Comparison of ENCODE assay signal across 17 cellular contexts in the genomic region with DNA sequence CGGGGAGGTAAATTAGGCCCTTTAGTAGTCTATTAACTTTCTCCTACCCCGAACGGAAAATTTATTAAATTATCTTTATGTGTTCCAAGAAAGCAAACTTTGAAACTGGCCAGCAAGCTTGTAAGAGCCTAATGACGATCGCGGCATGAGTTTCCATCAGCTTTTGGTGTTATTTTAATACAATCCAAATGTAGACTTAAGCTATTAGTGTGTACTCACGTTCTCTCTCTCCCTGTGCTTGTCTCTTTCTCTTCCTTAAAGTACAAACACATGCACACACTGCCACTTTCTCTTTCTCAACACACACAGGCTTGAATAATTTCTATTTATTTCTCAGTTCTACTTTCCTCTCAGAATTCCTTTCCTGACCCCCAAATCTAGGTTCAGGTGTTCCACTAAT.
A peak's percentile ranks its signal among the peaks of the same experiment; 100 is the strongest.
DNase-seq lines count a peak whose midpoint lies in the region; ATAC-seq, FAIRE-seq and TF ChIP-seq lines count a peak whose summit lies in the region.
"Had no signal": no experiment of that assay in that cellular context is flagged by ENCODE, and none has a peak within 500 bp of the region (broad histone marks: within the 10 kb centered on the region; RNA-seq: fewer than 3 reads in every experiment).

No MANE protein-coding gene starts in this region.

- H3K9me2 ChIP-seq in PC-3 (replicated peaks; ENCODE audit: low read length), result no peaks in the 10 kb centered on the region

- H4K20me1 ChIP-seq in PC-3 (ENCODE audit: low read length), result no peaks in the 10 kb centered on the region
- H4K20me1 ChIP-seq in fibroblast of lung (ENCODE audit: control insufficient read depth, extremely low read depth, insufficient read depth, low read length), result no peaks in the 10 kb centered on the region

- H3K9me3 ChIP-seq in PC-3 (ENCODE audit: low read length) (no peaks in the 10 kb centered on the region), fibroblast of lung (ENCODE audit: control insufficient read depth, insufficient read depth, low read depth, low read length) (no peaks in the 10 kb centered on the region)

- TF ChIP-seq POLR2A in GM12891 (IDR thresholded peaks at IDR 0.05; ENCODE audit: low read depth, low read length), result no peak

- H3K79me2 ChIP-seq in PC-3 (ENCODE audit: low read length), result no peaks in the 10 kb centered on the region
- no peaks in the 10 kb centered on the region for H3K79me2 ChIP-seq in fibroblast of lung (ENCODE audit: control insufficient read depth, insufficient read depth, low read length)

- H3K4me2 ChIP-seq in PC-3 (ENCODE audit: low read length) (peak overlapping the region; percentile 5; the same call in 1 of the 2 replicates), fibroblast of lung (ENCODE audit: extremely low read depth, insufficient read depth, low read length) (no peak overlapping the region)

- H2AFZ ChIP-seq in PC-3 (ENCODE audit: low read length) (no peak overlapping the region), fibroblast of lung (ENCODE audit: low read length) (no peak overlapping the region)

- no peaks in the 10 kb centered on the region for H3K27me3 ChIP-seq in PC-3 (ENCODE audit: low read length)
- H3K27me3 ChIP-seq in fibroblast of lung (ENCODE audit: control insufficient read depth, insufficient read depth, low read length), result no peaks in the 10 kb centered on the region

- POLR2A ChIA-PET in PC-3 (lab: Charles Lee; ENCODE audit: unreplicated experiment), result no interaction called here

- intact Hi-C loops in PC-3 (cut with micrococcal nuclease) (no loop called here), sciatic nerve (cut with DNase I) (no loop called here)

- H3K9me3 Mint-ChIP-seq in glutamatergic neuron (ENCODE audit: unreplicated experiment), result no peaks in the 10 kb centered on the region
- H3K9me3 Mint-ChIP-seq in activated T-helper 17 cell treated with anti-CD3 and anti-CD28 coated beads, Interleukin-2, amount 50 U/mL, for 72 hours, result peaks cover 4% of the 10 kb centered on the region
- H3K9me3 Mint-ChIP-seq: activated CD4-positive, alpha-beta T cell treated with anti-CD3 and anti-CD28 coated beads, Interleukin-2, amount 10 ng/mL, durations not matched to agents 24 days and 14 days had no signal

- FAIRE-seq in GM12891 (lab: Jason Lieb, UNC), result no peak
- FAIRE-seq: GM19239 had no signal

- no peaks in the 10 kb centered on the region for H3F3A ChIP-seq in PC-3 (ENCODE audit: low read length, unreplicated experiment)

- H3K4me1 ChIP-seq in PC-3 (ENCODE audit: insufficient read depth, low read length) (peaks cover 9% of the 10 kb centered on the region; the same call in 1 of the 2 replicates), fibroblast of lung (ENCODE audit: control insufficient read depth, extremely low read depth, insufficient read depth, low read length) (no peaks in the 10 kb centered on the region)

- CTCF ChIA-PET in PC-3 (lab: Charles Lee), result no interaction called here

- no peaks in the 10 kb centered on the region for H3K36me3 Mint-ChIP-seq in glutamatergic neuron (ENCODE audit: unreplicated experiment)
- no peaks in the 10 kb centered on the region for H3K36me3 Mint-ChIP-seq in activated T-helper 17 cell treated with anti-CD3 and anti-CD28 coated beads, Interleukin-2, amount 50 U/mL, for 72 hours (ENCODE audit: low read depth)
- H3K36me3 Mint-ChIP-seq: activated naive CD8-positive, alpha-beta T cell had no signal

- no peak overlapping the region for H3K4me3 Mint-ChIP-seq in glutamatergic neuron (ENCODE audit: unreplicated experiment)
- H3K4me3 Mint-ChIP-seq in activated T-helper 17 cell treated with anti-CD3 and anti-CD28 coated beads, Interleukin-2, amount 50 U/mL, for 72 hours, result no peak overlapping the region
- H3K4me3 Mint-ChIP-seq: activated CD4-positive, alpha-beta T cell treated with anti-CD3 and anti-CD28 coated beads, Interleukin-2, amount 10 ng/mL, durations not matched to agents 24 days and 14 days; activated naive CD8-positive, alpha-beta T cell had no signal

- H3K4me1 Mint-ChIP-seq in glutamatergic neuron (ENCODE audit: low read depth, unreplicated experiment), result peaks cover 2% of the 10 kb centered on the region
- no peaks in the 10 kb centered on the region for H3K4me1 Mint-ChIP-seq in activated T-helper 17 cell treated with anti-CD3 and anti-CD28 coated beads, Interleukin-2, amount 50 U/mL, for 72 hours
- H3K4me1 Mint-ChIP-seq: activated CD4-positive, alpha-beta T cell treated with anti-CD3 and anti-CD28 coated beads, Interleukin-2, amount 10 ng/mL, durations not matched to agents 24 days and 14 days had no signal

- BruUV-seq in PC-3 (replicated peaks; lab: Mats Ljungman, UMichigan), result no TSS peak

- DNase-seq in AG20443 (ENCODE audit: low spot score), result peak; percentile 20
- DNase-seq in PC-3, result no peak
- DNase-seq in fibroblast of lung (ENCODE audit: low read depth in 2 of 2), result peak in 1 of 2 donors; percentile 52
- no peak for DNase-seq in sciatic nerve (ENCODE audit: low spot score)
- DNase-seq in NCI-H1436 (lab: John Stamatoyannopoulos, UW), result no peak
- DNase-seq in glutamatergic neuron, result no peak
- no peak for DNase-seq in GM12891 (ENCODE audit: insufficient read length, low spot score)
- DNase-seq: activated CD4-positive, alpha-beta T cell treated with anti-CD3 and anti-CD28 coated beads, Interleukin-2, amount 10 ng/mL, durations not matched to agents 24 days and 14 days; central memory CD4-positive, alpha-beta T cell; MM.1S; NCI-H748 treated with DMSO at 0.1 percent for 48 hours; SHP77; substantia nigra; T1000 had no signal

- no peaks in the 10 kb centered on the region for H3K36me3 ChIP-seq in PC-3 (ENCODE audit: low read depth, low read length)
- H3K36me3 ChIP-seq in fibroblast of lung (ENCODE audit: control insufficient read depth, insufficient read depth, low read length), result no peaks in the 10 kb centered on the region

- TF ChIP-seq CTCF in PC-3 (conservative IDR thresholded peaks at IDR 0.05; ENCODE audit: low read depth, low read length) (no peak), fibroblast of lung (conservative IDR thresholded peaks at IDR 0.05 in 1 of 2, IDR thresholded peaks at IDR 0.05 in 1 of 2; ENCODE audit: low read depth in 1 of 2, low read length in 2 of 2) (no peak), glutamatergic neuron (IDR thresholded peaks at IDR 0.05; ENCODE audit: partially characterized antibody, unreplicated experiment) (no peak)

- H3K27me3 Mint-ChIP-seq in glutamatergic neuron (ENCODE audit: unreplicated experiment), result no peaks in the 10 kb centered on the region
- no peaks in the 10 kb centered on the region for H3K27me3 Mint-ChIP-seq in activated T-helper 17 cell treated with anti-CD3 and anti-CD28 coated beads, Interleukin-2, amount 50 U/mL, for 72 hours
- H3K27me3 Mint-ChIP-seq: activated CD4-positive, alpha-beta T cell treated with anti-CD3 and anti-CD28 coated beads, Interleukin-2, amount 10 ng/mL, durations not matched to agents 24 days and 14 days; activated naive CD8-positive, alpha-beta T cell had no signal

- ATAC-seq in PC-3 (no peak), sciatic nerve (peak; percentile 58)
- ATAC-seq in activated T-helper 17 cell treated with anti-CD3 and anti-CD28 coated beads, Interleukin-2, amount 50 U/mL, for 72 hours (replicated peaks), result no peak

- H3K4me3 ChIP-seq in PC-3 (ENCODE audit: low read length), result no peak overlapping the region
- H3K4me3 ChIP-seq in fibroblast of lung (replicated peaks in 1 of 4; ENCODE audit: control extremely low read depth in 1 of 4, insufficient read depth in 1 of 4, low read depth in 3 of 4, low read length in 4 of 4), result peak overlapping the region in 1 of 4 experiments; percentile 2

- H3K27ac ChIP-seq in PC-3 (ENCODE audit: low read length), result no peak overlapping the region
- H3K27ac ChIP-seq in fibroblast of lung (ENCODE audit: insufficient read depth, low read length), result peak overlapping the region; percentile 3

- H3K9ac ChIP-seq in PC-3 (ENCODE audit: low read length), result no peak overlapping the region
- H3K9ac ChIP-seq in fibroblast of lung (ENCODE audit: insufficient read depth, low read length), result no peak overlapping the region

- no peak overlapping the region for H3K27ac Mint-ChIP-seq in glutamatergic neuron (ENCODE audit: unreplicated experiment)
- H3K27ac Mint-ChIP-seq in activated T-helper 17 cell treated with anti-CD3 and anti-CD28 coated beads, Interleukin-2, amount 50 U/mL, for 72 hours, result no peak overlapping the region
- H3K27ac Mint-ChIP-seq: activated CD4-positive, alpha-beta T cell treated with anti-CD3 and anti-CD28 coated beads, Interleukin-2, amount 10 ng/mL, durations not matched to agents 24 days and 14 days; activated naive CD8-positive, alpha-beta T cell had no signal

TF ChIP-seq in GM12891, 5 proteins besides CTCF, POLR2A, EP300 and RAD21:
- no peak for TF ChIP-seq POU2F2 (IDR thresholded peaks at IDR 0.05; ENCODE audit: low read depth, low read length)
- TF ChIP-seq PAX5 (IDR thresholded peaks at IDR 0.05; ENCODE audit: insufficient read depth, low read length, severe bottlenecking), result no peak
- no peak for TF ChIP-seq POLR2AphosphoS5 (IDR thresholded peaks at IDR 0.05; ENCODE audit: low read depth, low read length)
- no peak for TF ChIP-seq TAF1 (IDR thresholded peaks at IDR 0.05; ENCODE audit: low read depth, low read length)
- no peak for TF ChIP-seq SPI1 (IDR thresholded peaks at IDR 0.05; ENCODE audit: low read depth, low read length)
